In genomic region chr16:57883953-57884654, GRCh38 we compare ENCODE assay signal across 1 cellular context.
TF ChIP-seq lines count a peak whose summit lies in the region.

No MANE protein-coding gene starts in this region.

TF ChIP-seq in IMR-90, 13 proteins besides CTCF, POLR2A, EP300 and RAD21 (continued from another document):
- no peak for TF ChIP-seq RFX5 (IDR thresholded peaks at IDR 0.05; ENCODE audit: low read depth, low read length)
